10 cellular contexts compared by ENCODE assay signal in the genomic region with DNA sequence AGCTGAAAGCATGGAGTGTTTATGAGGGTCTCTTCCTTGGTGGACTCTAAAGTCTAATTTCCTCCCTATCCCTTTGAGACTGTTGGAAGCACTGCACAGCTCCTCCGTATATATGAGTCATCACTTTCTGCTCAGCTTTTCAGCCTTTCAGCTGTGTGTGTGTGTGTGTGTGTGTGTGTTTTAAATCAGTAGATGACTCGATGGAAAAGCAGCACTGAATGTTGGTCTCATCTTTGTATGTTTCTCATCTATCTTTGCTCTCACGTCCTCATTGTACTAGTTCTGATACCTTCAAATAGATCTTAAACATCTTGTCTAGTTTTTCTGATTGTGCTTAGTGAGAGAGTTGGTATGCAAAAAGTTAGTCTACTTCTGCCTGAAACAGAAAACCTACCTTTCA.
DNase-seq lines count a peak whose midpoint lies in the region; ATAC-seq, FAIRE-seq and TF ChIP-seq lines count a peak whose summit lies in the region.
"Had no signal": no experiment of that assay in that cellular context is flagged by ENCODE, and none has a peak within 500 bp of the region (broad histone marks: within the 10 kb centered on the region; RNA-seq: fewer than 3 reads in every experiment).

No MANE protein-coding gene starts in this region.

- peak overlapping the region; percentile 69 for H3K27ac Mint-ChIP-seq in astrocyte (ENCODE audit: unreplicated experiment)
- H3K27ac Mint-ChIP-seq: activated CD4-positive, alpha-beta memory T cell treated with anti-CD3 and anti-CD28 coated beads for 36 hours had no signal

- H3K79me2 ChIP-seq in HCT116 (ENCODE audit: insufficient read depth, low read length) (no peaks in the 10 kb centered on the region), astrocyte (ENCODE audit: insufficient read depth, low read length) (no peaks in the 10 kb centered on the region)

- H3K4me3 Mint-ChIP-seq in astrocyte (ENCODE audit: unreplicated experiment) = no peak overlapping the region
- H3K4me3 Mint-ChIP-seq: activated CD4-positive, alpha-beta memory T cell treated with anti-CD3 and anti-CD28 coated beads for 36 hours had no signal

- no peaks in the 10 kb centered on the region for H3K9me2 ChIP-seq in HCT116 (ENCODE audit: insufficient read depth)

- TF ChIP-seq CTCF in HCT116 (IDR thresholded peaks at IDR 0.05 in 2 of 3, conservative IDR thresholded peaks at IDR 0.05 in 1 of 3; ENCODE audit: borderline replicate concordance in 1 of 3, insufficient read depth in 1 of 3, low read depth in 2 of 3, low read length in 2 of 3) = no peak
- TF ChIP-seq CTCF in astrocyte (IDR thresholded peaks at IDR 0.05; ENCODE audit: insufficient read depth, low read depth, low read length) = no peak
- no peak for TF ChIP-seq CTCF in left lung (IDR thresholded peaks at IDR 0.05)

- H4K20me1 ChIP-seq in HCT116 (ENCODE audit: insufficient read depth) (no peaks in the 10 kb centered on the region), astrocyte (ENCODE audit: insufficient read depth, low read length) (no peaks in the 10 kb centered on the region)

- H3K4me1 Mint-ChIP-seq in astrocyte (ENCODE audit: low read depth, unreplicated experiment) = peaks cover 7% of the 10 kb centered on the region

- H3K27me3 ChIP-seq in HCT116 (ENCODE audit: insufficient read depth, low read length) (no peaks in the 10 kb centered on the region), astrocyte (ENCODE audit: insufficient read depth, low read length) (no peaks in the 10 kb centered on the region), left lung (peaks cover 0 to 3% of the 10 kb centered on the region in 2 donors)

- RAD21 ChIA-PET in HCT116 (lab: Charles Lee; ENCODE audit: low non-redundant PET in 1 of 2, low total read pairs in 2 of 2, uncharacterized antibody in 2 of 2, unreplicated experiment in 2 of 2) = no interaction called here

- H3K4me1 ChIP-seq in HCT116 (ENCODE audit: control insufficient read depth in 1 of 2, insufficient read depth in 2 of 2, low read length in 2 of 2) (peaks cover 5 to 8% of the 10 kb centered on the region in 2 experiments; a peak in 2 of 4 replicates), astrocyte (ENCODE audit: insufficient read depth, low read length) (no peaks in the 10 kb centered on the region), left lung (no peaks in the 10 kb centered on the region)

- no peaks in the 10 kb centered on the region for H3K9me3 Mint-ChIP-seq in astrocyte (ENCODE audit: unreplicated experiment)
- H3K9me3 Mint-ChIP-seq: activated CD4-positive, alpha-beta memory T cell treated with anti-CD3 and anti-CD28 coated beads for 36 hours had no signal

- ATAC-seq in HCT116 (peak; percentile 76), left lung (peak; percentile 71), HG03108 (IDR thresholded peaks at IDR 0.05; ENCODE audit: unreplicated experiment) (no peak)

- no peaks in the 10 kb centered on the region for H3K27me3 Mint-ChIP-seq in astrocyte (ENCODE audit: low read depth, unreplicated experiment)
- H3K27me3 Mint-ChIP-seq: activated CD4-positive, alpha-beta memory T cell treated with anti-CD3 and anti-CD28 coated beads for 36 hours had no signal

- no peaks in the 10 kb centered on the region for H3K36me3 Mint-ChIP-seq in astrocyte (ENCODE audit: low read depth, unreplicated experiment)
- H3K36me3 Mint-ChIP-seq: activated CD4-positive, alpha-beta memory T cell treated with anti-CD3 and anti-CD28 coated beads for 36 hours had no signal

- H3K9me3 ChIP-seq in HCT116 (ENCODE audit: control insufficient read depth in 1 of 2, insufficient read depth in 1 of 2, low read depth in 1 of 2, low read length in 2 of 2) (no peaks in the 10 kb centered on the region), astrocyte (ENCODE audit: insufficient read depth, low read depth, low read length) (no peaks in the 10 kb centered on the region), left lung (no peaks in the 10 kb centered on the region)

- H3K36me3 ChIP-seq in HCT116 (ENCODE audit: control insufficient read depth in 1 of 2, insufficient read depth in 2 of 2, low read length in 2 of 2) = no peaks in the 10 kb centered on the region
- no peaks in the 10 kb centered on the region for H3K36me3 ChIP-seq in astrocyte (ENCODE audit: insufficient read depth, low read length)
- H3K36me3 ChIP-seq in left lung = no peaks in the 10 kb centered on the region

- intact Hi-C loops in HCT116 (cut with micrococcal nuclease) = no loop called here
- intact Hi-C loops in left lung (cut with DNase I) = no loop called here

- H3K4me2 ChIP-seq in HCT116 (ENCODE audit: low read length) (peak overlapping the region; percentile 47), astrocyte (ENCODE audit: low read length) (peak overlapping the region; percentile 68)

- H3K27ac ChIP-seq in HCT116 (ENCODE audit: low read depth, low read length) = no peak overlapping the region
- H3K27ac ChIP-seq in astrocyte (ENCODE audit: low read depth, low read length) = no peak overlapping the region
- H3K27ac ChIP-seq in left lung = no peak overlapping the region

- POLR2A ChIA-PET in HCT116 (lab: Charles Lee) = no interaction called here

- BruUV-seq in HCT116 (replicated peaks; lab: Mats Ljungman, UMichigan) = no TSS peak

- no peak for TF ChIP-seq RAD21 in HCT116 (IDR thresholded peaks at IDR 0.05; ENCODE audit: low read depth)

- DNase-seq in Ammon's horn (ENCODE audit: low spot score) (peak; percentile 27), HCT116 (ENCODE audit: low read depth, low spot score) (peak; percentile 7), astrocyte (ENCODE audit: low read depth) (peak; percentile 88), left lung (no peak), SK-N-DZ (ENCODE audit: low spot score) (no peak), SKM-1 (lab: John Stamatoyannopoulos, UW; ENCODE audit: unreplicated experiment) (no peak), NCI-H2171 treated with DMSO at 0.1 percent for 48 hours (lab: John Stamatoyannopoulos, UW) (no peak)
- DNase-seq: activated CD4-positive, alpha-beta memory T cell treated with anti-CD3 and anti-CD28 coated beads for 36 hours; NCI-H2107 had no signal

- FAIRE-seq in astrocyte (lab: Jason Lieb, UNC) = peak; percentile 100

- H3K9ac ChIP-seq in HCT116 (ENCODE audit: low read length) = no peak overlapping the region
- H3K9ac ChIP-seq in astrocyte (ENCODE audit: low read length) = no peak overlapping the region

- no peak for TF ChIP-seq POLR2A in HCT116 (IDR thresholded peaks at IDR 0.05; ENCODE audit: borderline replicate concordance, extremely low read depth, insufficient read depth, insufficient read length)

- H2AFZ ChIP-seq in HCT116 (ENCODE audit: low read depth, low read length, poor library complexity, severe bottlenecking) = peak overlapping the region; percentile 26
- no peak overlapping the region for H2AFZ ChIP-seq in astrocyte (ENCODE audit: low read depth, low read length)

- CTCF ChIA-PET in HCT116 (lab: Charles Lee) = interaction anchor here (1.0 kb wide), 1 partner anchor 177 kb away, joined by 3 read pairs; no protein-coding TSS in a partner anchor

- no peak overlapping the region for H3K4me3 ChIP-seq in HCT116 (replicated peaks in 1 of 2; ENCODE audit: low read depth in 1 of 2, low read length in 2 of 2)
- H3K4me3 ChIP-seq in astrocyte (ENCODE audit: insufficient read depth, low read depth, low read length) = no peak overlapping the region
- no peak overlapping the region for H3K4me3 ChIP-seq in left lung

TF ChIP-seq in HCT116, 20 proteins besides CTCF, POLR2A, EP300 and RAD21:
- TF ChIP-seq, protein P1, sequence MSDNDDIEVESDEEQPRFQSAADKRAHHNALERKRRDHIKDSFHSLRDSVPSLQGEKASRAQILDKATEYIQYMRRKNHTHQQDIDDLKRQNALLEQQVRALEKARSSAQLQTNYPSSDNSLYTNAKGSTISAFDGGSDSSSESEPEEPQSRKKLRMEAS (IDR thresholded peaks at IDR 0.05) = no peak
- TF ChIP-seq FOSL1 (IDR thresholded peaks at IDR 0.05; ENCODE audit: low read depth) = 0 out of 2 replicates have a peak, but pooled peaks have one; percentile 25
- no peak for TF ChIP-seq ELF1 (IDR thresholded peaks at IDR 0.05; ENCODE audit: borderline replicate concordance, low read depth)
- TF ChIP-seq SP1 (IDR thresholded peaks at IDR 0.05; ENCODE audit: low read depth) = no peak
- TF ChIP-seq JUND (IDR thresholded peaks at IDR 0.05) = peak; percentile 55
- no peak for TF ChIP-seq SIN3A (IDR thresholded peaks at IDR 0.05; ENCODE audit: low read depth)
- no peak for TF ChIP-seq EZH2 (IDR thresholded peaks at IDR 0.05)

Comparison
In these comparisons a context has a peak if more than half of its experiments do, and no peak if none do; other contexts are left out.
1. DNase-seq: peak in Ammon's horn (single experiment), HCT116 (single experiment) and astrocyte (single experiment); none in left lung (0 of 2), SK-N-DZ (single experiment), SKM-1 (single experiment) and NCI-H2171 treated with DMSO at 0.1 percent for 48 hours (single experiment).